Comparison of ENCODE assay signal across 13 cellular contexts in genomic region chr1:9281071-9281827, GRCh38. TPM values are rescaled to one million over a fixed set of nuclear protein-coding genes. Genes with fewer than 3 reads are reported as not detected.
A peak's percentile ranks its signal among the peaks of the same experiment; 100 is the strongest.
DNase-seq lines count a peak whose midpoint lies in the region; ATAC-seq, FAIRE-seq and TF ChIP-seq lines count a peak whose summit lies in the region.
"Had no signal": no experiment of that assay in that cellular context is flagged by ENCODE, and none has a peak within 500 bp of the region (broad histone marks: within the 10 kb centered on the region; RNA-seq: fewer than 3 reads in every experiment).

No MANE protein-coding gene starts in this region.

- no peak for DNase-seq in K562 (ENCODE audit: extremely low read depth in 1 of 4, low spot score in 3 of 4)
- peak in 2 of 3 donors; percentile 40 to 46 for DNase-seq in mucosa of descending colon
- DNase-seq in CD4-positive, alpha-beta T cell, result no peak
- DNase-seq in DMS 273 treated with DMSO at 0.1 percent for 48 hours (lab: John Stamatoyannopoulos, UW), result no peak
- no peak for DNase-seq in CD8-positive, alpha-beta memory T cell
- DNase-seq in gastrocnemius medialis, result no peak

- peaks cover 11 to 37% (median 28%) of the 10 kb centered on the region in 11 experiments; a peak in 20 of 22 replicates for H3K9me3 ChIP-seq in BLaER1 treated with 17β-estradiol and CSF1 and Interleukin-3, amounts not matched to agents 10 nM and 100 nM (replicated peaks in 1 of 11)
- peaks cover 3% of the 10 kb centered on the region; the same call in 1 of the 2 replicates for H3K9me3 ChIP-seq in K562 (replicated peaks; ENCODE audit: control insufficient read depth, insufficient read depth, low read depth, low read length)
- no peaks in the 10 kb centered on the region for H3K9me3 ChIP-seq in mucosa of descending colon
- peaks cover 4% of the 10 kb centered on the region for H3K9me3 ChIP-seq in CD4-positive, alpha-beta T cell (ENCODE audit: control insufficient read depth, low read length)
- no peaks in the 10 kb centered on the region for H3K9me3 ChIP-seq in CD8-positive, alpha-beta memory T cell (ENCODE audit: low read length)
- no peaks in the 10 kb centered on the region for H3K9me3 ChIP-seq in gastrocnemius medialis

- peak overlapping the region in 8 of 11 experiments; percentile 0 to 52 (median 22); a peak in 10 of 22 replicates for H3K9ac ChIP-seq in BLaER1 treated with 17β-estradiol and CSF1 and Interleukin-3, amounts not matched to agents 10 nM and 100 nM
- H3K9ac ChIP-seq in KMS-11 (peak overlapping the region; percentile 30; the same call in 1 of the 2 replicates), K562 (ENCODE audit: insufficient read depth in 1 of 2, low read depth in 2 of 2, low read length in 2 of 2) (no peak overlapping the region)

- no peak for FAIRE-seq in K562 (lab: Jason Lieb, UNC)

- POLR2A ChIA-PET in K562 (lab: Yijun Ruan, JAX), result interaction anchor here (0.6 to 2.4 kb wide), 6 partner anchors 11 to 630 kb away, joined by 3 to 7 read pairs (median 4); no protein-coding TSS in a partner anchor
- POLR2A ChIA-PET in CD4-positive, alpha-beta T cell (lab: Charles Lee), result no interaction called here
- POLR2A ChIA-PET in CD8-positive, alpha-beta memory T cell (lab: Charles Lee), result no interaction called here

- H3K4me3 Mint-ChIP-seq in CD4-positive, alpha-beta T cell, result no peak overlapping the region
- peak overlapping the region in 3 of 7 donors; percentile 18 to 56 (median 41) for H3K4me3 Mint-ChIP-seq in CD8-positive, alpha-beta memory T cell
- H3K4me3 Mint-ChIP-seq: activated T-cell treated with anti-CD3 and anti-CD28 coated beads, Interleukin-2, amount 50 U/mL, for 4 hours; neural crest cell had no signal

- peaks cover 62 to 80% (median 71%) of the 10 kb centered on the region in 10 experiments for H3K4me1 ChIP-seq in BLaER1 treated with 17β-estradiol and CSF1 and Interleukin-3, amounts not matched to agents 10 nM and 100 nM
- H3K4me1 ChIP-seq in KMS-11 (ENCODE audit: low read depth, poor library complexity, severe bottlenecking) (peaks cover 68% of the 10 kb centered on the region), K562 (replicated peaks in 1 of 2; ENCODE audit: control insufficient read depth in 2 of 2, insufficient read depth in 2 of 2, low read length in 2 of 2) (peaks cover 0 to 9% of the 10 kb centered on the region in 2 experiments; a peak in 3 of 5 replicates), mucosa of descending colon (ENCODE audit: low read depth) (peaks cover 20% of the 10 kb centered on the region), gastrocnemius medialis (peaks cover 8% of the 10 kb centered on the region in 2 donors)
- peaks cover 29% of the 10 kb centered on the region for H3K4me1 ChIP-seq in CD8-positive, alpha-beta memory T cell (ENCODE audit: insufficient read depth, low read length)

- TF ChIP-seq CTCF in KMS-11 (conservative IDR thresholded peaks at IDR 0.05; ENCODE audit: low read depth, low read length) (no peak), K562 (IDR thresholded peaks at IDR 0.05 in 2 of 3, conservative IDR thresholded peaks at IDR 0.05 in 1 of 3; ENCODE audit: insufficient read depth in 2 of 3, low read depth in 1 of 3, low read length in 3 of 3) (no peak), mucosa of descending colon (IDR thresholded peaks at IDR 0.05) (no peak), gastrocnemius medialis (IDR thresholded peaks at IDR 0.05 in 4 of 5, conservative IDR thresholded peaks at IDR 0.05 in 1 of 5) (no peak)
- no peak for TF ChIP-seq CTCF in CD4-positive, alpha-beta T cell (IDR thresholded peaks at IDR 0.05)

- no peaks in the 10 kb centered on the region for H4K20me1 ChIP-seq in BLaER1 treated with 17β-estradiol and CSF1 and Interleukin-3, amounts not matched to agents 10 nM and 100 nM
- H4K20me1 ChIP-seq in KMS-11 (ENCODE audit: insufficient read depth), result no peaks in the 10 kb centered on the region
- 0 out of 2 replicates have a peak, but pooled peaks cover 4% of the 10 kb centered on the region for H4K20me1 ChIP-seq in K562 (replicated peaks; ENCODE audit: control insufficient read depth, insufficient read depth, low read length)

- ATAC-seq in K562 (no peak; the same call in 2 of the 3 replicates), mucosa of descending colon (no peak), gastrocnemius medialis (no peak)
- ATAC-seq in CD4-positive, alpha-beta T cell (ENCODE audit: poor library complexity), result no peak

- in situ Hi-C loops in K562 (cut with MboI) (loop anchor here (10.0 kb wide), 1 partner anchor 174 kb away; no protein-coding TSS in a partner anchor), gastrocnemius medialis (cut with MboI; ENCODE audit: low sequenced_read_pairs in 4 of 4) (loop anchor here in 1 of 4 donors (10.0 kb wide), 1 partner anchor 174 kb away; no protein-coding TSS in a partner anchor)

- H3K27ac ChIP-seq in BLaER1 treated with 17β-estradiol and CSF1 and Interleukin-3, amounts not matched to agents 10 nM and 100 nM, result peak overlapping the region in 9 of 11 experiments; percentile 9 to 51 (median 41); a peak in 12 of 22 replicates
- H3K27ac ChIP-seq in KMS-11 (peak overlapping the region; percentile 62), K562 (ENCODE audit: extremely low read depth, low read depth, low read length) (no peak overlapping the region), gastrocnemius medialis (no peak overlapping the region)
- no peak overlapping the region for H3K27ac ChIP-seq in CD4-positive, alpha-beta T cell (ENCODE audit: low read depth, low read length)
- no peak overlapping the region for H3K27ac ChIP-seq in CD8-positive, alpha-beta memory T cell (ENCODE audit: low read depth, low read length)

- H3K4me2 ChIP-seq in BLaER1 treated with 17β-estradiol and CSF1 and Interleukin-3, amounts not matched to agents 10 nM and 100 nM, result peak overlapping the region; percentile 81 to 95 (median 87)
- H3K4me2 ChIP-seq in KMS-11, result peak overlapping the region; percentile 91
- H3K4me2 ChIP-seq in K562 (ENCODE audit: insufficient read depth, low read length), result no peak overlapping the region

- CTCF ChIA-PET in K562 (lab: Yijun Ruan, JAX; ENCODE audit: low intra/inter-chr PET ratio), result no interaction called here
- CTCF ChIA-PET in CD4-positive, alpha-beta T cell (lab: Charles Lee), result interaction anchor here (1.1 to 1.7 kb wide), 2 partner anchors 8 to 14 kb away, joined by 4 read pairs; no protein-coding TSS in a partner anchor
- CTCF ChIA-PET in CD8-positive, alpha-beta memory T cell (lab: Charles Lee), result interaction anchor here (3.8 kb wide), 1 partner anchor 14 kb away, joined by 15 read pairs; no protein-coding TSS in a partner anchor

- H3K4me3 ChIP-seq in BLaER1 treated with 17β-estradiol and CSF1 and Interleukin-3, amounts not matched to agents 10 nM and 100 nM, result no peak overlapping the region; a peak in 1 of 20 replicates
- H3K4me3 ChIP-seq in KMS-11 (IDR thresholded peaks at IDR 0.05; ENCODE audit: insufficient read depth, low read depth, low read length) (peak overlapping the region; percentile 52), K562 (no peak overlapping the region), mucosa of descending colon (no peak overlapping the region), gastrocnemius medialis (no peak overlapping the region)
- no peak overlapping the region for H3K4me3 ChIP-seq in CD8-positive, alpha-beta memory T cell (ENCODE audit: low read length)

- peak overlapping the region; percentile 53 for H2AFZ ChIP-seq in KMS-11 (ENCODE audit: low read depth)
- no peak overlapping the region for H2AFZ ChIP-seq in K562 (ENCODE audit: low read depth, low read length)

- H3K27ac Mint-ChIP-seq in CD4-positive, alpha-beta T cell, result no peak overlapping the region
- H3K27ac Mint-ChIP-seq in CD8-positive, alpha-beta memory T cell, result peak overlapping the region in 1 of 8 donors; percentile 26
- H3K27ac Mint-ChIP-seq: IgD-negative memory B cell, WTC11 had no signal

- no peaks in the 10 kb centered on the region for H3K36me3 ChIP-seq in BLaER1 treated with 17β-estradiol and CSF1 and Interleukin-3, amounts not matched to agents 10 nM and 100 nM
- no peaks in the 10 kb centered on the region for H3K36me3 ChIP-seq in KMS-11 (ENCODE audit: insufficient read depth)
- no peaks in the 10 kb centered on the region for H3K36me3 ChIP-seq in K562 (ENCODE audit: control insufficient read depth, insufficient read depth, low read length)
- no peaks in the 10 kb centered on the region for H3K36me3 ChIP-seq in mucosa of descending colon (ENCODE audit: low read depth)
- H3K36me3 ChIP-seq in CD8-positive, alpha-beta memory T cell (ENCODE audit: insufficient read depth, low read length), result no peaks in the 10 kb centered on the region
- H3K36me3 ChIP-seq in gastrocnemius medialis, result no peaks in the 10 kb centered on the region

- no peak for TF ChIP-seq EP300 in K562 (IDR thresholded peaks at IDR 0.05; ENCODE audit: low read length)

- H3K36me3 Mint-ChIP-seq in CD4-positive, alpha-beta T cell (ENCODE audit: low read depth), result peaks cover 6% of the 10 kb centered on the region
- peaks cover 0 to 7% (median 0%) of the 10 kb centered on the region in 3 donors for H3K36me3 Mint-ChIP-seq in CD8-positive, alpha-beta memory T cell
- H3K36me3 Mint-ChIP-seq: CD14-positive monocyte, WTC11 had no signal

- intact Hi-C loops in K562 (cut with micrococcal nuclease) (loop anchor here (10.0 kb wide), 1 partner anchor 304 kb away; the partner anchor contains the start of gene TMEM201), mucosa of descending colon (cut with DNase I, micrococcal nuclease) (loop anchor here (10.0 kb wide), 2 partner anchors 174 to 204 kb away; no protein-coding TSS in a partner anchor), gastrocnemius medialis (cut with DNase I; ENCODE audit: low total_unique reads) (no loop called here)
- intact Hi-C loops in CD4-positive, alpha-beta T cell (cut with DNase I, micrococcal nuclease), result no loop called here

- TF ChIP-seq POLR2A in K562 (conservative IDR thresholded peaks at IDR 0.05) (no peak), gastrocnemius medialis (IDR thresholded peaks at IDR 0.05) (no peak)

- BruUV-seq in K562 (replicated peaks; lab: Mats Ljungman, UMichigan), result no TSS peak

- H3K9me3 Mint-ChIP-seq in CD4-positive, alpha-beta T cell, result peaks cover 5% of the 10 kb centered on the region
- H3K9me3 Mint-ChIP-seq in CD8-positive, alpha-beta memory T cell, result peaks cover 0 to 13% (median 8%) of the 10 kb centered on the region in 5 donors

- H3K4me1 Mint-ChIP-seq in CD4-positive, alpha-beta T cell (ENCODE audit: low read depth), result peaks cover 54% of the 10 kb centered on the region
- H3K4me1 Mint-ChIP-seq in CD8-positive, alpha-beta memory T cell, result peaks cover 54 to 67% (median 60%) of the 10 kb centered on the region in 3 donors

- WGBS in K562 (ENCODE audit: insufficient coverage, low coverage, missing lambda C conversion rate), result 11% methylated on average over 19 of the region's 19 CpGs

- no peaks in the 10 kb centered on the region for H3K9me1 ChIP-seq in K562 (ENCODE audit: control insufficient read depth, insufficient read depth, low read length)

- TF ChIP-seq RAD21 in K562 (CRISPR knock-in tag; conservative IDR thresholded peaks at IDR 0.05 in 1 of 2, IDR thresholded peaks at IDR 0.05 in 1 of 2), result no peak

- H3K79me2 ChIP-seq in KMS-11 (ENCODE audit: insufficient read depth, low read depth) (no peaks in the 10 kb centered on the region), K562 (ENCODE audit: control insufficient read depth, insufficient read depth, low read length) (no peaks in the 10 kb centered on the region)

- H3K27me3 ChIP-seq in BLaER1 treated with 17β-estradiol and CSF1 and Interleukin-3, amounts not matched to agents 10 nM and 100 nM, result no peaks in the 10 kb centered on the region; a peak in 2 of 22 replicates
- no peaks in the 10 kb centered on the region for H3K27me3 ChIP-seq in KMS-11 (ENCODE audit: insufficient read depth, low read depth)
- H3K27me3 ChIP-seq in K562 (ENCODE audit: control insufficient read depth in 2 of 2, insufficient read depth in 2 of 2, low read length in 2 of 2), result peaks cover 9 to 47% of the 10 kb centered on the region in 2 experiments; a peak in 4 of 5 replicates
- H3K27me3 ChIP-seq in CD4-positive, alpha-beta T cell (ENCODE audit: control insufficient read depth, insufficient read depth, low read length), result no peaks in the 10 kb centered on the region
- no peaks in the 10 kb centered on the region for H3K27me3 ChIP-seq in CD8-positive, alpha-beta memory T cell (ENCODE audit: insufficient read depth, low read length, poor library complexity, severe bottlenecking)
- H3K27me3 ChIP-seq in gastrocnemius medialis, result no peaks in the 10 kb centered on the region

- no peaks in the 10 kb centered on the region for H3K27me3 Mint-ChIP-seq in CD4-positive, alpha-beta T cell
- H3K27me3 Mint-ChIP-seq in CD8-positive, alpha-beta memory T cell, result peaks cover 3 to 4% of the 10 kb centered on the region in 2 donors

RNA-seq across cellular contexts. Expression of gene SPSB1, which starts 11.4 kb away (rescaled TPM):
- not detected in 2 replicates for total RNA-seq in K562 (2011; cell fraction: chromatin; rRNA removed; ENCODE audit: low replicate concordance)
- 0.33 TPM in 1 of 2 replicates, not detected in the other for total RNA-seq in K562 (2011; cell fraction: nucleolus; rRNA removed)
- total RNA-seq in K562 (2011; cell fraction: nucleoplasm; rRNA removed), result not detected in 2 replicates
- total RNA-seq in K562 (2014; rRNA removed) (0.08 TPM in 1 of 2 replicates, not detected in the other), K562 (2014; rRNA removed; fragmentation: Illumina TruSeq; extraction: Trizol) (not detected in 2 replicates), K562 (2015; rRNA removed; fragmentation: Illumina TruSeq; extraction: Trizol) (0.08 TPM in 1 of 2 replicates, not detected in the other), K562 (2021) (0.22 and 0.35 TPM in 2 replicates), mucosa of descending colon (10 to 100 TPM; 22.1 to 35.5 (median 26.1) TPM), gastrocnemius medialis (100 to 1,000 TPM in 1 of 4 donors, 10 to 100 TPM in 3; 40.4 to 161 (median 56.6) TPM)
- polyA plus RNA-seq in K562 (2011; rRNA removed) (0.09 and 0.14 TPM in 2 replicates), K562 (2014; fragmentation: Illumina TruSeq; extraction: Trizol) (0.22 TPM in 1 of 2 replicates, not detected in the other), K562 (2014; fragmentation: Nextera tagmentation; extraction: Ambion mirVana) (under 1 TPM in 1 of 2 experiments, not detected in 1; 0.06 TPM), K562 (2014; rRNA removed) (0.65 TPM in 1 of 2 replicates, not detected in the other)
- 0.04 and 0.15 TPM in 2 replicates for polyA plus RNA-seq in K562 (2011; cell fraction: cytosol; rRNA removed)
- 0.17 TPM in 1 of 2 replicates, not detected in the other for polyA plus RNA-seq in K562 (2011; cell fraction: nucleus; rRNA removed)
- 0.09 and 0.10 TPM in 2 replicates for polyA plus RNA-seq in K562 (2012)
- 0.12 TPM in 1 of 2 replicates, not detected in the other for polyA minus RNA-seq in K562 (2011; rRNA and poly(A)+ RNA removed)
- polyA minus RNA-seq in K562 (2011; cell fraction: cytosol; rRNA and poly(A)+ RNA removed), result 0.55 TPM in 1 of 2 replicates, not detected in the other
- polyA minus RNA-seq in K562 (2011; cell fraction: nucleus; rRNA and poly(A)+ RNA removed), result 0.11 TPM in 1 of 2 replicates, not detected in the other
- 1 to 10 TPM; 1.9 to 2.3 TPM for total RNA-seq in CD4-positive, alpha-beta T cell
- total RNA-seq in CD8-positive, alpha-beta memory T cell, result 1 to 10 TPM in 1 of 2 experiments, under 1 TPM in 1; 0.92 to 1.2 TPM
- 2.8 TPM for polyA plus RNA-seq in CD8-positive, alpha-beta memory T cell

RNA-seq across cellular contexts. Expression of gene H6PD, which starts 46.7 kb away (rescaled TPM):
- 1.6 and 4.4 TPM in 2 replicates for total RNA-seq in K562 (2011; cell fraction: chromatin; rRNA removed; ENCODE audit: low replicate concordance)
- 3.2 and 3.8 TPM in 2 replicates for total RNA-seq in K562 (2011; cell fraction: nucleolus; rRNA removed)
- total RNA-seq in K562 (2011; cell fraction: nucleoplasm; rRNA removed), result 3.3 and 3.5 TPM in 2 replicates
- total RNA-seq in K562 (2014; rRNA removed) (1.0 and 1.5 TPM in 2 replicates), K562 (2014; rRNA removed; fragmentation: Illumina TruSeq; extraction: Trizol) (0.84 and 1.2 TPM in 2 replicates), K562 (2015; rRNA removed; fragmentation: Illumina TruSeq; extraction: Trizol) (1.5 and 1.7 TPM in 2 replicates), K562 (2021) (1.8 and 2.5 TPM in 2 replicates), mucosa of descending colon (10 to 100 TPM; 27.6 to 35.3 (median 31.9) TPM), gastrocnemius medialis (10 to 100 TPM; 37.3 to 65.1 (median 44.4) TPM)
- polyA plus RNA-seq in K562 (2011; rRNA removed) (0.82 and 1.9 TPM in 2 replicates), K562 (2014; fragmentation: Illumina TruSeq; extraction: Trizol) (0.95 and 1.1 TPM in 2 replicates), K562 (2014; fragmentation: Nextera tagmentation; extraction: Ambion mirVana) (under 1 TPM; 0.04 to 0.08 TPM), K562 (2014; rRNA removed) (1.1 and 1.2 TPM in 2 replicates)
- 1.4 and 1.8 TPM in 2 replicates for polyA plus RNA-seq in K562 (2011; cell fraction: cytosol; rRNA removed)
- polyA plus RNA-seq in K562 (2011; cell fraction: nucleus; rRNA removed), result 1.7 and 1.8 TPM in 2 replicates
- 1.5 and 6.3 TPM in 2 replicates for polyA plus RNA-seq in K562 (2012)
- 0.95 and 1.0 TPM in 2 replicates for polyA minus RNA-seq in K562 (2011; rRNA and poly(A)+ RNA removed)
- polyA minus RNA-seq in K562 (2011; cell fraction: cytosol; rRNA and poly(A)+ RNA removed), result 1.7 and 2.8 TPM in 2 replicates
- polyA minus RNA-seq in K562 (2011; cell fraction: nucleus; rRNA and poly(A)+ RNA removed), result 0.81 and 1.00 TPM in 2 replicates
- total RNA-seq in CD4-positive, alpha-beta T cell, result 10 to 100 TPM; 13.6 to 13.9 TPM
- total RNA-seq in CD8-positive, alpha-beta memory T cell, result 1 to 10 TPM; 7.8 to 7.9 TPM
- polyA plus RNA-seq in CD8-positive, alpha-beta memory T cell, result 11.6 TPM

Comparison
In these comparisons a context has a peak if more than half of its experiments do, and no peak if none do; other contexts are left out.
1. H3K27ac ChIP-seq: peak in BLaER1 treated with 17β-estradiol and CSF1 and Interleukin-3, amounts not matched to agents 10 nM and 100 nM (9 of 11) and KMS-11 (single experiment); none in K562 (single experiment), CD4-positive, alpha-beta T cell (single experiment), CD8-positive, alpha-beta memory T cell (single experiment) and gastrocnemius medialis (0 of 4).
2. H3K9ac ChIP-seq: peak in BLaER1 treated with 17β-estradiol and CSF1 and Interleukin-3, amounts not matched to agents 10 nM and 100 nM (8 of 11) and KMS-11 (single experiment); none in K562 (0 of 2).
3. DNase-seq: peak in mucosa of descending colon (2 of 3); none in K562 (0 of 4), CD4-positive, alpha-beta T cell (0 of 10), DMS 273 treated with DMSO at 0.1 percent for 48 hours (single experiment), CD8-positive, alpha-beta memory T cell (0 of 5) and gastrocnemius medialis (0 of 2).
4. RNA of gene SPSB1, which starts 11.4 kb away (total RNA-seq): 40.4 to 161 TPM in gastrocnemius medialis and 22.1 to 35.5 TPM in mucosa of descending colon; 1.9 to 2.3 TPM in CD4-positive, alpha-beta T cell, 0.92 to 1.2 TPM in CD8-positive, alpha-beta memory T cell and 0.08 to 0.35 TPM in K562; every median in the first group is over 4 times any median in the second.
5. intact Hi-C loops: an anchor here in K562 (10.0 kb wide) and mucosa of descending colon (10.0 kb wide); none called in CD4-positive, alpha-beta T cell and gastrocnemius medialis.